ENCODE assay signal across 17 cellular contexts in genomic region chr16:84268231-84268630, GRCh38. TPM values are rescaled to one million over a fixed set of nuclear protein-coding genes. Genes with fewer than 3 reads are reported as not detected.
DNase-seq lines count a peak whose midpoint lies in the region; TF ChIP-seq lines count a peak whose summit lies in the region.
"Had no signal": no experiment of that assay in that cellular context is flagged by ENCODE, and none has a peak within 500 bp of the region (broad histone marks: within the 10 kb centered on the region; RNA-seq: fewer than 3 reads in every experiment).

No MANE protein-coding gene starts in this region.

- intact Hi-C loops in posterior vena cava (cut with DNase I) (no loop called here), cardiac septum (cut with DNase I) (no loop called here)

- no peak for TF ChIP-seq CTCF in chondrocyte (IDR thresholded peaks at IDR 0.05)

- no peak overlapping the region for H3K4me3 Mint-ChIP-seq in chondrocyte (ENCODE audit: unreplicated experiment)
- H3K4me3 Mint-ChIP-seq: B cell; CD8-positive, alpha-beta T cell had no signal

- H3K36me3 Mint-ChIP-seq in chondrocyte (ENCODE audit: low read depth) = no peaks in the 10 kb centered on the region
- H3K36me3 Mint-ChIP-seq: CD8-positive, alpha-beta T cell had no signal

- no peaks in the 10 kb centered on the region for H3K4me1 Mint-ChIP-seq in chondrocyte (ENCODE audit: low read depth)
- H3K4me1 Mint-ChIP-seq: B cell had no signal

- H3K9me3 Mint-ChIP-seq in chondrocyte (ENCODE audit: low read depth) = no peaks in the 10 kb centered on the region
- H3K9me3 Mint-ChIP-seq: CD8-positive, alpha-beta T cell had no signal

- peak; percentile 79 to 89 for DNase-seq in NCI-H524 (lab: John Stamatoyannopoulos, UW)
- no peak for DNase-seq in NCI-H524 treated with DMSO at 0.1 percent for 48 hours (lab: John Stamatoyannopoulos, UW)
- DNase-seq in chondrocyte (ENCODE audit: low spot score) = peak; percentile 49
- peak; percentile 18 for DNase-seq in posterior vena cava (ENCODE audit: low spot score)
- DNase-seq in cardiac septum (ENCODE audit: low spot score) = no peak
- no peak for DNase-seq in activated naive CD4-positive, alpha-beta T cell treated with anti-CD3 and anti-CD28 coated beads, Interleukin-2, amount 50 U/mL, for 16 hours
- DNase-seq in stimulated activated CD4-positive, alpha-beta T cell treated with anti-CD3 and anti-CD28 coated beads, Interleukin-12 subunit alpha, Interleukin-12 subunit beta, amount 100 ng/mL, for 4 hours = no peak
- DNase-seq: Calu3; CD8-positive, alpha-beta T cell; DMS 273 treated with DMSO at 0.1 percent for 48 hours; DND-41; EL had no signal

- no peak overlapping the region for H3K27ac Mint-ChIP-seq in chondrocyte (ENCODE audit: unreplicated experiment)
- H3K27ac Mint-ChIP-seq: B cell; CD8-positive, alpha-beta T cell had no signal

- H3K27me3 Mint-ChIP-seq in chondrocyte (ENCODE audit: low read depth) = peaks cover 39% of the 10 kb centered on the region

RNA-seq across cellular contexts. Expression of gene WFDC1, which starts 26.4 kb away (rescaled TPM):
- 3.5 to 5.7 TPM (median 5.6 TPM) in 3 replicates for total RNA-seq in chondrocyte
- total RNA-seq in posterior vena cava = 10 to 100 TPM; 48.7 to 93.6 TPM
- 1.0 TPM for total RNA-seq in cardiac septum
- total RNA-seq: B cell; Calu3; CD8-positive, alpha-beta T cell; G401; GM12878; HT-29 had no signal

RNA-seq across cellular contexts. Expression of gene KCNG4, which starts 28.4 kb away (rescaled TPM):
- total RNA-seq in chondrocyte (not detected in 3 replicates), posterior vena cava (not detected), cardiac septum (not detected)
- total RNA-seq: B cell; Calu3; CD8-positive, alpha-beta T cell; G401; GM12878; H1; HT-29 had no signal

Comparison
In these comparisons a context has a peak if more than half of its experiments do, and no peak if none do; other contexts are left out.
1. DNase-seq: peak in NCI-H524 (2 of 2), chondrocyte (single experiment) and posterior vena cava (single experiment); none in NCI-H524 treated with DMSO at 0.1 percent for 48 hours (single experiment), cardiac septum (single experiment), activated naive CD4-positive, alpha-beta T cell treated with anti-CD3 and anti-CD28 coated beads, Interleukin-2, amount 50 U/mL, for 16 hours (single experiment) and stimulated activated CD4-positive, alpha-beta T cell treated with anti-CD3 and anti-CD28 coated beads, Interleukin-12 subunit alpha, Interleukin-12 subunit beta, amount 100 ng/mL, for 4 hours (single experiment).